ENCODE assay signal across 17 cellular contexts in genomic region chr5:38151878-38152277, GRCh38.
DNase-seq lines count a peak whose midpoint lies in the region; ATAC-seq and TF ChIP-seq lines count a peak whose summit lies in the region.
"Had no signal": no experiment of that assay in that cellular context is flagged by ENCODE, and none has a peak within 500 bp of the region (broad histone marks: within the 10 kb centered on the region; RNA-seq: fewer than 3 reads in every experiment).

No MANE protein-coding gene starts in this region.

- H3K4me3 ChIP-seq in neural cell (ENCODE audit: low read length), result peak overlapping the region; percentile 19
- H3K4me3 ChIP-seq: BLaER1 treated with 17β-estradiol and CSF1 and Interleukin-3, amounts not matched to agents 10 nM and 100 nM had no signal

- no peaks in the 10 kb centered on the region for H3K9me2 ChIP-seq in neural cell (ENCODE audit: insufficient read depth, low read length)

- no peak overlapping the region for H3K4me2 ChIP-seq in neural cell (ENCODE audit: low read length)
- H3K4me2 ChIP-seq: KMS-11 had no signal

- no peak overlapping the region for H3K27ac ChIP-seq in neural cell (ENCODE audit: low read length)
- H3K27ac ChIP-seq: BLaER1 treated with 17β-estradiol and CSF1 and Interleukin-3, amounts not matched to agents 10 nM and 100 nM; HL-60; KMS-11 had no signal

- H3K36me3 ChIP-seq in neural cell (ENCODE audit: insufficient read depth, low read length), result no peaks in the 10 kb centered on the region
- H3K36me3 ChIP-seq: BLaER1 treated with 17β-estradiol and CSF1 and Interleukin-3, amounts not matched to agents 10 nM and 100 nM had no signal

- peaks cover 8% of the 10 kb centered on the region for H3K27me3 Mint-ChIP-seq in HFFc6 (ENCODE audit: insufficient read depth)

- H3K36me3 Mint-ChIP-seq in HFFc6 (ENCODE audit: low read depth), result no peaks in the 10 kb centered on the region
- H3K36me3 Mint-ChIP-seq: CD4-positive, CD25-positive, alpha-beta regulatory T cell had no signal

- H3K9me3 ChIP-seq in neural cell (ENCODE audit: low read length), result no peaks in the 10 kb centered on the region
- H3K9me3 ChIP-seq: BLaER1 treated with 17β-estradiol and CSF1 and Interleukin-3, amounts not matched to agents 10 nM and 100 nM had no signal

- H3K79me2 ChIP-seq in neural cell (replicated peaks; ENCODE audit: insufficient read depth, low read length), result no peaks in the 10 kb centered on the region

- no peak overlapping the region for H3K27ac Mint-ChIP-seq in HFFc6
- H3K27ac Mint-ChIP-seq: CD4-positive, CD25-positive, alpha-beta regulatory T cell; H9 had no signal

- no peak for TF ChIP-seq RAD21 in neural cell (conservative IDR thresholded peaks at IDR 0.05)

- peak; percentile 57 for DNase-seq in COLO829 (ENCODE audit: low spot score)
- DNase-seq in HS-5 (ENCODE audit: low read depth), result peak; percentile 30
- DNase-seq in RPMI7951 (ENCODE audit: low read depth), result peak; percentile 51
- DNase-seq in NCI-H1930 (lab: John Stamatoyannopoulos, UW), result no peak
- no peak for DNase-seq in HFFc6
- DNase-seq: ACHN; CD4-positive, CD25-positive, alpha-beta regulatory T cell; DMS153; DMS79 treated with DMSO at 0.1 percent for 48 hours; GDM1; GOT3; H9 had no signal

- no peaks in the 10 kb centered on the region for H3K4me1 Mint-ChIP-seq in HFFc6 (ENCODE audit: low read depth)
- H3K4me1 Mint-ChIP-seq: CD4-positive, CD25-positive, alpha-beta regulatory T cell; H9 had no signal

- no peak for ATAC-seq in HG03039 (IDR thresholded peaks at IDR 0.05; ENCODE audit: unreplicated experiment)

- no peaks in the 10 kb centered on the region for H3F3A ChIP-seq in neural cell (ENCODE audit: insufficient read depth, low read length, poor library complexity, severe bottlenecking)

- H3K9me3 Mint-ChIP-seq in HFFc6, result no peaks in the 10 kb centered on the region
- H3K9me3 Mint-ChIP-seq: H9 had no signal

- H3K9ac ChIP-seq in neural cell (ENCODE audit: low read length), result no peak overlapping the region
- H3K9ac ChIP-seq: BLaER1 treated with 17β-estradiol and CSF1 and Interleukin-3, amounts not matched to agents 10 nM and 100 nM; KMS-11 had no signal

- TF ChIP-seq CTCF in neural cell (IDR thresholded peaks at IDR 0.05; ENCODE audit: poor library complexity, severe bottlenecking) (no peak), HFFc6 (IDR thresholded peaks at IDR 0.05) (no peak)

- no peak overlapping the region for H3K4me3 Mint-ChIP-seq in HFFc6
- H3K4me3 Mint-ChIP-seq: H9 had no signal

- H2AFZ ChIP-seq in neural cell (ENCODE audit: low read depth, low read length), result no peak overlapping the region

- H4K20me1 ChIP-seq in neural cell (ENCODE audit: insufficient read depth), result no peaks in the 10 kb centered on the region
- H4K20me1 ChIP-seq: BLaER1 treated with 17β-estradiol and CSF1 and Interleukin-3, amounts not matched to agents 10 nM and 100 nM had no signal

- no peaks in the 10 kb centered on the region for H3K27me3 ChIP-seq in neural cell (ENCODE audit: insufficient read depth, low read depth, low read length)
- H3K27me3 ChIP-seq: BLaER1 treated with 17β-estradiol and CSF1 and Interleukin-3, amounts not matched to agents 10 nM and 100 nM had no signal

- no peak for TF ChIP-seq EP300 in neural cell (conservative IDR thresholded peaks at IDR 0.05; ENCODE audit: poor library complexity, severe bottlenecking)

TF ChIP-seq in neural cell, 6 proteins besides CTCF, POLR2A, EP300 and RAD21:
- no peak for TF ChIP-seq TAF1 (IDR thresholded peaks at IDR 0.05; ENCODE audit: low read depth)
- no peak for TF ChIP-seq MXI1 (conservative IDR thresholded peaks at IDR 0.05; ENCODE audit: poor library complexity, severe bottlenecking)
- TF ChIP-seq SMC3 (conservative IDR thresholded peaks at IDR 0.05; ENCODE audit: poor library complexity), result no peak
- TF ChIP-seq, protein P1, sequence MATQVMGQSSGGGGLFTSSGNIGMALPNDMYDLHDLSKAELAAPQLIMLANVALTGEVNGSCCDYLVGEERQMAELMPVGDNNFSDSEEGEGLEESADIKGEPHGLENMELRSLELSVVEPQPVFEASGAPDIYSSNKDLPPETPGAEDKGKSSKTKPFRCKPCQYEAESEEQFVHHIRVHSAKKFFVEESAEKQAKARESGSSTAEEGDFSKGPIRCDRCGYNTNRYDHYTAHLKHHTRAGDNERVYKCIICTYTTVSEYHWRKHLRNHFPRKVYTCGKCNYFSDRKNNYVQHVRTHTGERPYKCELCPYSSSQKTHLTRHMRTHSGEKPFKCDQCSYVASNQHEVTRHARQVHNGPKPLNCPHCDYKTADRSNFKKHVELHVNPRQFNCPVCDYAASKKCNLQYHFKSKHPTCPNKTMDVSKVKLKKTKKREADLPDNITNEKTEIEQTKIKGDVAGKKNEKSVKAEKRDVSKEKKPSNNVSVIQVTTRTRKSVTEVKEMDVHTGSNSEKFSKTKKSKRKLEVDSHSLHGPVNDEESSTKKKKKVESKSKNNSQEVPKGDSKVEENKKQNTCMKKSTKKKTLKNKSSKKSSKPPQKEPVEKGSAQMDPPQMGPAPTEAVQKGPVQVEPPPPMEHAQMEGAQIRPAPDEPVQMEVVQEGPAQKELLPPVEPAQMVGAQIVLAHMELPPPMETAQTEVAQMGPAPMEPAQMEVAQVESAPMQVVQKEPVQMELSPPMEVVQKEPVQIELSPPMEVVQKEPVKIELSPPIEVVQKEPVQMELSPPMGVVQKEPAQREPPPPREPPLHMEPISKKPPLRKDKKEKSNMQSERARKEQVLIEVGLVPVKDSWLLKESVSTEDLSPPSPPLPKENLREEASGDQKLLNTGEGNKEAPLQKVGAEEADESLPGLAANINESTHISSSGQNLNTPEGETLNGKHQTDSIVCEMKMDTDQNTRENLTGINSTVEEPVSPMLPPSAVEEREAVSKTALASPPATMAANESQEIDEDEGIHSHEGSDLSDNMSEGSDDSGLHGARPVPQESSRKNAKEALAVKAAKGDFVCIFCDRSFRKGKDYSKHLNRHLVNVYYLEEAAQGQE (IDR thresholded peaks at IDR 0.05; ENCODE audit: borderline replicate concordance), result no peak
- no peak for TF ChIP-seq POLR2AphosphoS5 (IDR thresholded peaks at IDR 0.05)
- TF ChIP-seq EZH2 (IDR thresholded peaks at IDR 0.05; ENCODE audit: borderline replicate concordance, insufficient read depth, low read length, poor library complexity, severe bottlenecking), result no peak

Comparison
In these comparisons a context has a peak if more than half of its experiments do, and no peak if none do; other contexts are left out.
1. DNase-seq: peak in COLO829 (single experiment), HS-5 (single experiment) and RPMI7951 (single experiment); none in NCI-H1930 (0 of 2) and HFFc6 (single experiment).